ENCODE assay signal across 12 cellular contexts in the genomic region with DNA sequence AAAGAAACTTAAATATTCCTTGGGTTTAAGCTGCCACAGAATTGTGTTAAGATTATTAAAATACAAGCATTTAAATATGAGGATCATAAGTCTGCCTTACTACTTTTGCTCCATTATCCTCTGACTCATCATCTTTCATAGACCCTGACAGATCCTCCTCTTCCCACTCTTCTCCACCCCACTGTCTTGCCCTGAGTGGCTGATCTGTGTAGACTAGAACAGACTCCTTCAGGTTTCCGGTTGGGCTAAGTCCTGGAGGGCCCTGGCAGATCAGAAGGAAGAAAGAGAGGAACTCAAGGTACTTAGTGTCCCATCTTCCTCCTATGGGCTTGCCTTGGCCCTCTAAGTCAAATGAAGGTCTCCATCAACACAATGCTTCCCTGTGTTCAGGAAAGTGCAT.
"Had no signal": no experiment of that assay in that cellular context is flagged by ENCODE, and none has a peak within 500 bp of the region (broad histone marks: within the 10 kb centered on the region; RNA-seq: fewer than 3 reads in every experiment).

No MANE protein-coding gene starts in this region.

- H3K27ac ChIP-seq: tibial artery, uterus had no signal

- H3K4me3 Mint-ChIP-seq: activated CD4-positive, alpha-beta T cell treated with anti-CD3 and anti-CD28 coated beads, Interleukin-2, amount 10 ng/mL, durations not matched to agents 7 days and 5 days; activated naive CD8-positive, alpha-beta T cell; endodermal cell had no signal

- H3K27ac Mint-ChIP-seq: activated CD4-positive, alpha-beta T cell treated with anti-CD3 and anti-CD28 coated beads, Interleukin-2, amount 10 ng/mL, durations not matched to agents 7 days and 5 days; activated naive CD8-positive, alpha-beta T cell; endodermal cell had no signal

- H3K4me1 Mint-ChIP-seq: activated CD4-positive, alpha-beta T cell treated with anti-CD3 and anti-CD28 coated beads, Interleukin-2, amount 10 ng/mL, durations not matched to agents 7 days and 5 days had no signal

- H3K36me3 Mint-ChIP-seq: activated naive CD8-positive, alpha-beta T cell had no signal

- H3K4me3 ChIP-seq: tibial artery, uterus had no signal

- DNase-seq: activated CD4-positive, alpha-beta T cell treated with anti-CD3 and anti-CD28 coated beads, Interleukin-2, amount 10 ng/mL, durations not matched to agents 7 days and 5 days; activated CD4-positive, CD25-positive, alpha-beta regulatory T cell; activated T-cell treated with anti-CD3 and anti-CD28 coated beads, Interleukin-2, amount 50 U/mL, for 1 hour; amygdala; endodermal cell; erythroblast; hippocampal formation; small intestine; tibial artery; uterus had no signal

- FAIRE-seq: small intestine, TTC549 had no signal

- H3K9me3 Mint-ChIP-seq: activated CD4-positive, alpha-beta T cell treated with anti-CD3 and anti-CD28 coated beads, Interleukin-2, amount 10 ng/mL, durations not matched to agents 7 days and 5 days; endodermal cell had no signal

- H3K9me3 ChIP-seq: tibial artery, uterus had no signal

- H3K36me3 ChIP-seq: tibial artery, uterus had no signal

- H3K27me3 ChIP-seq: tibial artery, uterus had no signal

- H3K4me1 ChIP-seq: tibial artery, uterus had no signal
